In genomic region chr1:170296211-170296610, GRCh38 we compare ENCODE assay signal across 18 cellular contexts.
DNase-seq lines count a peak whose midpoint lies in the region; ATAC-seq, FAIRE-seq and TF ChIP-seq lines count a peak whose summit lies in the region.
"Had no signal": no experiment of that assay in that cellular context is flagged by ENCODE, and none has a peak within 500 bp of the region (broad histone marks: within the 10 kb centered on the region; RNA-seq: fewer than 3 reads in every experiment).

No MANE protein-coding gene starts in this region.

- H3K9me3 Mint-ChIP-seq in astrocyte (ENCODE audit: unreplicated experiment) = no peaks in the 10 kb centered on the region

- no peaks in the 10 kb centered on the region for H3K9me2 ChIP-seq in HCT116 (ENCODE audit: insufficient read depth)

- H3K36me3 ChIP-seq in HCT116 (ENCODE audit: control insufficient read depth in 1 of 2, insufficient read depth in 2 of 2, low read length in 2 of 2) = no peaks in the 10 kb centered on the region
- H3K36me3 ChIP-seq in astrocyte (ENCODE audit: insufficient read depth, low read length) = no peaks in the 10 kb centered on the region
- H3K36me3 ChIP-seq in osteoblast (ENCODE audit: insufficient read depth, low read length) = no peaks in the 10 kb centered on the region

- H3K27me3 ChIP-seq in HCT116 (ENCODE audit: insufficient read depth, low read length) = no peaks in the 10 kb centered on the region
- no peaks in the 10 kb centered on the region for H3K27me3 ChIP-seq in astrocyte (ENCODE audit: insufficient read depth, low read length)
- H3K27me3 ChIP-seq in osteoblast (ENCODE audit: insufficient read depth, low read length) = no peaks in the 10 kb centered on the region

- H2AFZ ChIP-seq in HCT116 (ENCODE audit: low read depth, low read length, poor library complexity, severe bottlenecking) (peak overlapping the region; percentile 26), astrocyte (ENCODE audit: low read depth, low read length) (peak overlapping the region; percentile 70), osteoblast (ENCODE audit: low read length) (peak overlapping the region; percentile 66)

- H3K27ac Mint-ChIP-seq in astrocyte (ENCODE audit: unreplicated experiment) = peak overlapping the region; percentile 24
- H3K27ac Mint-ChIP-seq: CD4-positive, alpha-beta T cell had no signal

- H3K36me3 Mint-ChIP-seq in astrocyte (ENCODE audit: low read depth, unreplicated experiment) = no peaks in the 10 kb centered on the region

- no peak for TF ChIP-seq CTCF in HCT116 (IDR thresholded peaks at IDR 0.05 in 2 of 3, conservative IDR thresholded peaks at IDR 0.05 in 1 of 3; ENCODE audit: borderline replicate concordance in 1 of 3, insufficient read depth in 1 of 3, low read depth in 2 of 3, low read length in 2 of 3)
- no peak for TF ChIP-seq CTCF in astrocyte (IDR thresholded peaks at IDR 0.05; ENCODE audit: insufficient read depth, low read depth, low read length)
- TF ChIP-seq CTCF in osteoblast (IDR thresholded peaks at IDR 0.05; ENCODE audit: extremely low read depth, low read depth, low read length) = no peak
- no peak for TF ChIP-seq CTCF in GM10248 (IDR thresholded peaks at IDR 0.05; ENCODE audit: control extremely low read depth, extremely low read depth, low read depth, missing control alignments)

- POLR2A ChIA-PET in HCT116 (lab: Charles Lee) = no interaction called here
- POLR2A ChIA-PET in GM10248 (lab: Yijun Ruan, JAX) = no interaction called here

- TF ChIP-seq RAD21 in HCT116 (IDR thresholded peaks at IDR 0.05; ENCODE audit: low read depth) = no peak

- no peaks in the 10 kb centered on the region for H4K20me1 ChIP-seq in HCT116 (ENCODE audit: insufficient read depth)
- H4K20me1 ChIP-seq in astrocyte (ENCODE audit: insufficient read depth, low read length) = no peaks in the 10 kb centered on the region
- no peaks in the 10 kb centered on the region for H4K20me1 ChIP-seq in osteoblast (ENCODE audit: insufficient read depth, low read length)

- no peak for TF ChIP-seq POLR2A in HCT116 (IDR thresholded peaks at IDR 0.05; ENCODE audit: borderline replicate concordance, extremely low read depth, insufficient read depth, insufficient read length)

- H3K4me1 ChIP-seq in HCT116 (ENCODE audit: control insufficient read depth in 1 of 2, insufficient read depth in 2 of 2, low read length in 2 of 2) (no peaks in the 10 kb centered on the region), astrocyte (ENCODE audit: insufficient read depth, low read length) (peaks cover 3% of the 10 kb centered on the region), osteoblast (ENCODE audit: insufficient read depth, low read length) (no peaks in the 10 kb centered on the region)
- H3K4me1 ChIP-seq: A549, Caco-2 had no signal

- no peak overlapping the region for H3K4me3 Mint-ChIP-seq in astrocyte (ENCODE audit: unreplicated experiment)
- H3K4me3 Mint-ChIP-seq: CD4-positive, alpha-beta T cell had no signal

- H3K9me3 ChIP-seq in HCT116 (ENCODE audit: control insufficient read depth in 1 of 2, insufficient read depth in 1 of 2, low read depth in 1 of 2, low read length in 2 of 2) = no peaks in the 10 kb centered on the region
- H3K9me3 ChIP-seq in astrocyte (ENCODE audit: insufficient read depth, low read depth, low read length) = no peaks in the 10 kb centered on the region
- H3K9me3 ChIP-seq in osteoblast (ENCODE audit: low read depth, low read length) = no peaks in the 10 kb centered on the region
- H3K9me3 ChIP-seq: A549, Caco-2 had no signal

- ATAC-seq in HCT116 (no peak), GM21381 (IDR thresholded peaks at IDR 0.05; ENCODE audit: unreplicated experiment) (no peak)
- ATAC-seq: A549, GM12878 had no signal

- no peaks in the 10 kb centered on the region for H3K27me3 Mint-ChIP-seq in astrocyte (ENCODE audit: low read depth, unreplicated experiment)

- H3K4me3 ChIP-seq in HCT116 (replicated peaks in 1 of 2; ENCODE audit: low read depth in 1 of 2, low read length in 2 of 2) (no peak overlapping the region), astrocyte (ENCODE audit: insufficient read depth, low read depth, low read length) (no peak overlapping the region), osteoblast (ENCODE audit: insufficient read depth, low read length) (no peak overlapping the region)
- H3K4me3 ChIP-seq: A549, GM12878 had no signal

- no TSS peak for BruUV-seq in HCT116 (replicated peaks; lab: Mats Ljungman, UMichigan)

- H3K4me1 Mint-ChIP-seq in astrocyte (ENCODE audit: low read depth, unreplicated experiment) = peaks cover 8% of the 10 kb centered on the region

- H3K27ac ChIP-seq in HCT116 (ENCODE audit: low read depth, low read length) (no peak overlapping the region), astrocyte (ENCODE audit: low read depth, low read length) (no peak overlapping the region), osteoblast (ENCODE audit: low read depth, low read length) (no peak overlapping the region)
- H3K27ac ChIP-seq: A549, C4-2B had no signal

- RAD21 ChIA-PET in HCT116 (lab: Charles Lee; ENCODE audit: low non-redundant PET in 1 of 2, low total read pairs in 2 of 2, uncharacterized antibody in 2 of 2, unreplicated experiment in 2 of 2) = no interaction called here

- H3K9ac ChIP-seq in HCT116 (ENCODE audit: low read length) (no peak overlapping the region), astrocyte (ENCODE audit: low read length) (no peak overlapping the region)

- H3K4me2 ChIP-seq in HCT116 (ENCODE audit: low read length) (no peak overlapping the region), astrocyte (ENCODE audit: low read length) (no peak overlapping the region), osteoblast (ENCODE audit: insufficient read depth, low read length) (no peak overlapping the region)
- H3K4me2 ChIP-seq: A549 had no signal

- intact Hi-C loops in HCT116 (cut with micrococcal nuclease) = no loop called here

- FAIRE-seq in astrocyte (lab: Jason Lieb, UNC) = no peak
- FAIRE-seq: A549, GM12878, GM19239 had no signal

- DNase-seq in HCT116 (ENCODE audit: low read depth, low spot score) (no peak), astrocyte (ENCODE audit: low read depth) (no peak), osteoblast (ENCODE audit: insufficient read length, low spot score, missing footprints) (no peak), GM10248 (ENCODE audit: extremely low spot score) (no peak), NCI-H146 (lab: John Stamatoyannopoulos, UW) (no peak)
- DNase-seq: AML-193; Caco-2; CD4-positive, alpha-beta T cell; DMS79 treated with DMSO at 0.1 percent for 48 hours; GF-D8; GOT3; H7; KG1 had no signal

- no peaks in the 10 kb centered on the region for H3K79me2 ChIP-seq in HCT116 (ENCODE audit: insufficient read depth, low read length)
- H3K79me2 ChIP-seq in astrocyte (ENCODE audit: insufficient read depth, low read length) = no peaks in the 10 kb centered on the region
- H3K79me2 ChIP-seq in osteoblast (ENCODE audit: insufficient read depth, low read length) = no peaks in the 10 kb centered on the region

- CTCF ChIA-PET in HCT116 (lab: Charles Lee) (no interaction called here), GM10248 (lab: Yijun Ruan, JAX) (no interaction called here)

TF ChIP-seq in HCT116, 20 proteins besides CTCF, POLR2A, EP300 and RAD21:
- TF ChIP-seq TCF7L2 (IDR thresholded peaks at IDR 0.05; ENCODE audit: borderline replicate concordance, extremely low read depth, insufficient read depth, insufficient read length) = no peak
- no peak for TF ChIP-seq ZNF274 (IDR thresholded peaks at IDR 0.05; ENCODE audit: low read depth, low read length)
